Comparison of ENCODE assay signal across 8 cellular contexts in genomic region chr20:61251529-61252393, GRCh38. TPM values are rescaled to one million over a fixed set of nuclear protein-coding genes. Genes with fewer than 3 reads are reported as not detected.
DNase-seq lines count a peak whose midpoint lies in the region; ATAC-seq and TF ChIP-seq lines count a peak whose summit lies in the region.

CDH4 (plus strand) TSS chr20:61252261.

- H3K4me1 ChIP-seq in heart left ventricle = peaks cover 0 to 24% (median 2%) of the 10 kb centered on the region in 12 donors

- H3K27me3 ChIP-seq in heart left ventricle (peaks cover 16 to 86% (median 55%) of the 10 kb centered on the region in 9 donors), brain microvascular endothelial cell (replicated peaks) (peaks cover 27% of the 10 kb centered on the region), kidney epithelial cell (ENCODE audit: control insufficient read depth, insufficient read depth, low read length) (peaks cover 14% of the 10 kb centered on the region)

- no peaks in the 10 kb centered on the region for H3K36me3 Mint-ChIP-seq in type B pancreatic cell

- H3K27me3 Mint-ChIP-seq in type B pancreatic cell = peaks cover 75% of the 10 kb centered on the region

- H3K9me3 ChIP-seq in heart left ventricle = no peaks in the 10 kb centered on the region

- DNase-seq in heart left ventricle (no peak), Right ventricle myocardium superior (no peak), brain microvascular endothelial cell (no peak), kidney epithelial cell (ENCODE audit: low read depth) (no peak), type B pancreatic cell (ENCODE audit: extremely low spot score, unreplicated experiment) (no peak), HK-2 (ENCODE audit: unreplicated experiment) (no peak), kidney glomerular epithelial cell (lab: John Stamatoyannopoulos, UW) (no peak), erythroblast (lab: John Stamatoyannopoulos, UW) (no peak)

- H3K36me3 ChIP-seq in heart left ventricle = no peaks in the 10 kb centered on the region
- no peaks in the 10 kb centered on the region for H3K36me3 ChIP-seq in brain microvascular endothelial cell (replicated peaks)
- no peaks in the 10 kb centered on the region for H3K36me3 ChIP-seq in kidney epithelial cell (ENCODE audit: control insufficient read depth, insufficient read depth, low read length)

- H3K27ac ChIP-seq in heart left ventricle = no peak within 1 kb of the TSS
- no peak within 1 kb of the TSS for H3K27ac ChIP-seq in brain microvascular endothelial cell

- no peaks in the 10 kb centered on the region for H3K9me3 Mint-ChIP-seq in type B pancreatic cell

- peaks cover 11% of the 10 kb centered on the region for H3K4me1 Mint-ChIP-seq in type B pancreatic cell (ENCODE audit: unreplicated experiment)

- ATAC-seq in heart left ventricle (no peak), Right ventricle myocardium superior (ENCODE audit: poor library complexity) (no peak)

- H3K4me3 Mint-ChIP-seq in type B pancreatic cell = peak within 1 kb of the TSS; percentile 80

- H3K27ac Mint-ChIP-seq in type B pancreatic cell = no peak within 1 kb of the TSS

- WGBS in heart left ventricle, 4 donors = 4 to 26% (median 9%) methylated on average over 15 to 78 of the region's 78 CpGs

- TF ChIP-seq CTCF in heart left ventricle (IDR thresholded peaks at IDR 0.05) (no peak), brain microvascular endothelial cell (IDR thresholded peaks at IDR 0.05; ENCODE audit: low read depth, low read length, missing control alignments) (no peak), kidney epithelial cell (IDR thresholded peaks at IDR 0.05; ENCODE audit: insufficient read depth, low read length, poor library complexity, severe bottlenecking) (no peak), type B pancreatic cell (conservative IDR thresholded peaks at IDR 0.05) (no peak)

- in situ Hi-C loops in brain microvascular endothelial cell (cut with HindIII; ENCODE audit: low pct_ligation_motif_present, low sequenced_read_pairs) = no loop called here

- TF ChIP-seq POLR2A in heart left ventricle (IDR thresholded peaks at IDR 0.05) (no peak), erythroblast (IDR thresholded peaks at IDR 0.05; ENCODE audit: low read length) (no peak)

- intact Hi-C loops in heart left ventricle (cut with DNase I) (loop anchor here in 1 of 10 donors (10.0 kb wide), 1 partner anchor 1037 kb away; no protein-coding TSS in a partner anchor), Right ventricle myocardium superior (cut with DNase I) (no loop called here)

- peak within 1 kb of the TSS; percentile 20 to 55 (median 39) for H3K4me3 ChIP-seq in heart left ventricle
- H3K4me3 ChIP-seq in brain microvascular endothelial cell (ENCODE audit: low read depth, low read length) = peak within 1 kb of the TSS; percentile 56
- peak within 1 kb of the TSS; percentile 58 for H3K4me3 ChIP-seq in kidney epithelial cell (ENCODE audit: low read depth, low read length)

RNA-seq across cellular contexts. Expression of gene CDH4, which starts in this region (rescaled TPM):
- total RNA-seq in heart left ventricle (under 1 TPM in 8 of 9 donors, not detected in 1; 0.04 to 0.54 (median 0.15) TPM), Right ventricle myocardium superior (0.05 TPM), kidney epithelial cell (39.7 and 50.9 TPM in 2 replicates), type B pancreatic cell (ENCODE audit: low replicate concordance) (5.0 and 8.3 TPM in 2 replicates)
- under 1 TPM; 0.04 to 0.07 TPM for polyA plus RNA-seq in heart left ventricle
